In the genomic region with DNA sequence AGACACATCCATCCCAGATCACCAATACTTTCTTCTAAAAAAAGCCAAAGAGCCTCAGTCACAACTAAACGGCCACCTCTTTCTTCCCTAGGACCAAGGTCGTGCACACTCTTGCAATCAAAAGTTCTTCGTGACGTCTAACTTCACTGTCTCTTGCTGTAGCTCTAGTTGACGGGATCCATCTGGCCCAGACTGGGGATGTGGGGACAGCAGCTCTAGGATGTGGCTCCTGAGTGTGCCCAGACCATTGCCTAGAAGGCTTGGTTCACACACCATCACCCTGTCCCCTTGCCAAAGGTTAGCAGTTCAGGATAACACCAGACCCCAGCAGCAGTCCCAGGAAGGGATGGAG, we compare ENCODE assay signal across 14 cellular contexts.
DNase-seq lines count a peak whose midpoint lies in the region; ATAC-seq and TF ChIP-seq lines count a peak whose summit lies in the region.
"Had no signal": no experiment of that assay in that cellular context is flagged by ENCODE, and none has a peak within 500 bp of the region (broad histone marks: within the 10 kb centered on the region; RNA-seq: fewer than 3 reads in every experiment).

No MANE protein-coding gene starts in this region.

- peaks cover 2 to 65% (median 20%) of the 10 kb centered on the region in 11 experiments; a peak in 18 of 22 replicates for H4K20me1 ChIP-seq in BLaER1 treated with 17β-estradiol and CSF1 and Interleukin-3, amounts not matched to agents 10 nM and 100 nM

- peaks cover 82 to 100% (median 97%) of the 10 kb centered on the region in 10 experiments for H3K4me1 ChIP-seq in BLaER1 treated with 17β-estradiol and CSF1 and Interleukin-3, amounts not matched to agents 10 nM and 100 nM
- H3K4me1 ChIP-seq in colonic mucosa (no peaks in the 10 kb centered on the region), mesenchymal stem cell (ENCODE audit: control insufficient read depth, insufficient read depth, low read depth, low read length) (peaks cover 29% of the 10 kb centered on the region), stomach (peaks cover 75 to 100% (median 91%) of the 10 kb centered on the region in 4 donors)

- no peak overlapping the region for H3K23ac ChIP-seq in mesenchymal stem cell (ENCODE audit: low read length in 2 of 2)

- intact Hi-C loops in colonic mucosa (cut with DNase I) (no loop called here), stomach (cut with DNase I; ENCODE audit: low total_unique reads) (no loop called here)

- H3K27me3 ChIP-seq in BLaER1 treated with 17β-estradiol and CSF1 and Interleukin-3, amounts not matched to agents 10 nM and 100 nM: peaks cover 0 to 18% (median 0%) of the 10 kb centered on the region in 11 experiments; a peak in 9 of 22 replicates
- no peaks in the 10 kb centered on the region for H3K27me3 ChIP-seq in colonic mucosa
- no peaks in the 10 kb centered on the region for H3K27me3 ChIP-seq in mesenchymal stem cell (ENCODE audit: control insufficient read depth in 1 of 2, insufficient read depth in 1 of 2, low read length in 2 of 2)
- no peaks in the 10 kb centered on the region for H3K27me3 ChIP-seq in stomach

- H3K79me1 ChIP-seq in mesenchymal stem cell (replicated peaks; ENCODE audit: low read length, poor library complexity, severe bottlenecking): peaks cover 33% of the 10 kb centered on the region

- H2AFZ ChIP-seq in mesenchymal stem cell (ENCODE audit: low read depth, low read length): no peak overlapping the region

- H4K91ac ChIP-seq in mesenchymal stem cell (ENCODE audit: low read length): no peak overlapping the region

- TF ChIP-seq CTCF in colonic mucosa (IDR thresholded peaks at IDR 0.05): no peak
- TF ChIP-seq CTCF in stomach (IDR thresholded peaks at IDR 0.05): no peak

- H2BK5ac ChIP-seq in mesenchymal stem cell (ENCODE audit: low read depth, low read length, poor library complexity, severe bottlenecking): no peak overlapping the region

- H3K18ac ChIP-seq in mesenchymal stem cell (ENCODE audit: low read depth in 1 of 2, low read length in 2 of 2): no peak overlapping the region

- no peak overlapping the region for H3K14ac ChIP-seq in mesenchymal stem cell (ENCODE audit: low read length in 2 of 2)

- peak overlapping the region in 8 of 11 experiments; percentile 55 to 91 (median 70); a peak in 7 of 22 replicates for H3K27ac ChIP-seq in BLaER1 treated with 17β-estradiol and CSF1 and Interleukin-3, amounts not matched to agents 10 nM and 100 nM
- H3K27ac ChIP-seq in colonic mucosa (peak overlapping the region; percentile 76), mesenchymal stem cell (ENCODE audit: low read length, poor library complexity, severe bottlenecking) (no peak overlapping the region), stomach (peak overlapping the region; percentile 83 to 92 (median 92))

- H2BK12ac ChIP-seq in mesenchymal stem cell (ENCODE audit: low read length in 2 of 2): no peak overlapping the region

- no peak overlapping the region for H2AK5ac ChIP-seq in mesenchymal stem cell (ENCODE audit: low read length, severe bottlenecking)

- no peak for TF ChIP-seq POLR2A in stomach (IDR thresholded peaks at IDR 0.05)

- DNase-seq in colonic mucosa (no peak), mesenchymal stem cell (no peak), stomach (no peak), GM19240 (ENCODE audit: insufficient read length, low spot score) (no peak), COLO829 (ENCODE audit: low spot score) (no peak), retina (no peak)
- DNase-seq: activated CD8-positive, alpha-beta memory T cell treated with anti-CD3 and anti-CD28 coated beads, Interleukin-2, amount 10 ng/mL, durations not matched to agents 7 days and 5 days; activated naive CD4-positive, alpha-beta T cell treated with anti-CD3 and anti-CD28 coated beads, Interleukin-2, amount 50 U/mL, for 16 hours; DND-41; islet precursor cell; NCI-H1417; NCI-H526 had no signal

- peaks cover 0 to 10% (median 0%) of the 10 kb centered on the region in 11 experiments; a peak in 2 of 22 replicates for H3K36me3 ChIP-seq in BLaER1 treated with 17β-estradiol and CSF1 and Interleukin-3, amounts not matched to agents 10 nM and 100 nM
- H3K36me3 ChIP-seq in colonic mucosa (no peaks in the 10 kb centered on the region), mesenchymal stem cell (ENCODE audit: control insufficient read depth in 1 of 2, insufficient read depth in 2 of 2, low read depth in 1 of 2, low read length in 2 of 2) (peaks cover 37 to 69% of the 10 kb centered on the region in 2 experiments), stomach (peaks cover 0 to 23% (median 8%) of the 10 kb centered on the region in 4 donors)

- H3K4me2 ChIP-seq in BLaER1 treated with 17β-estradiol and CSF1 and Interleukin-3, amounts not matched to agents 10 nM and 100 nM: peak overlapping the region; percentile 84 to 98 (median 91)
- no peak overlapping the region for H3K4me2 ChIP-seq in mesenchymal stem cell (ENCODE audit: low read length, poor library complexity, severe bottlenecking)

- H3K4me3 ChIP-seq in BLaER1 treated with 17β-estradiol and CSF1 and Interleukin-3, amounts not matched to agents 10 nM and 100 nM: peak overlapping the region in 2 of 10 experiments; percentile 39 to 44; a peak in 4 of 20 replicates
- no peak overlapping the region for H3K4me3 ChIP-seq in colonic mucosa
- H3K4me3 ChIP-seq in mesenchymal stem cell (ENCODE audit: insufficient read depth in 1 of 2, low read depth in 1 of 2, low read length in 2 of 2): no peak overlapping the region
- peak overlapping the region in 1 of 4 donors; percentile 5 for H3K4me3 ChIP-seq in stomach

- no peak overlapping the region for H2BK120ac ChIP-seq in mesenchymal stem cell (ENCODE audit: low read depth, low read length)

- H4K8ac ChIP-seq in mesenchymal stem cell (ENCODE audit: low read length): no peak overlapping the region

- ATAC-seq in HG03135 (IDR thresholded peaks at IDR 0.05; ENCODE audit: unreplicated experiment): no peak
- ATAC-seq: activated CD8-positive, alpha-beta memory T cell treated with anti-CD3 and anti-CD28 coated beads, Interleukin-2, amount 10 ng/mL, durations not matched to agents 7 days and 5 days had no signal

- H3K9me3 ChIP-seq in BLaER1 treated with 17β-estradiol and CSF1 and Interleukin-3, amounts not matched to agents 10 nM and 100 nM (replicated peaks in 1 of 11): no peaks in the 10 kb centered on the region
- no peaks in the 10 kb centered on the region for H3K9me3 ChIP-seq in colonic mucosa
- H3K9me3 ChIP-seq in mesenchymal stem cell (ENCODE audit: control insufficient read depth, low read length): no peaks in the 10 kb centered on the region
- H3K9me3 ChIP-seq in stomach: no peaks in the 10 kb centered on the region

- peak overlapping the region in 8 of 11 experiments; percentile 32 to 69 (median 48); a peak in 5 of 22 replicates for H3K9ac ChIP-seq in BLaER1 treated with 17β-estradiol and CSF1 and Interleukin-3, amounts not matched to agents 10 nM and 100 nM
- H3K9ac ChIP-seq in colonic mucosa (ENCODE audit: low read depth in 2 of 2, low read length in 2 of 2): no peak overlapping the region
- peak overlapping the region; percentile 19 for H3K9ac ChIP-seq in mesenchymal stem cell (ENCODE audit: low read length)

- H3K4ac ChIP-seq in mesenchymal stem cell (ENCODE audit: low read depth in 1 of 2, low read length in 2 of 2): no peak overlapping the region

- H2BK15ac ChIP-seq in mesenchymal stem cell (ENCODE audit: low read depth, poor library complexity, severe bottlenecking): no peak overlapping the region

- WGBS in mesenchymal stem cell: 81% methylated on average over 5 of the region's 5 CpGs
- WGBS in stomach, 5 donors: 36 to 64% (median 46%) methylated on average over 5 of the region's 5 CpGs

- no peak for TF ChIP-seq EP300 in stomach (IDR thresholded peaks at IDR 0.05)

Comparison
In these comparisons a context has a peak if more than half of its experiments do, and no peak if none do; other contexts are left out.
1. H3K9ac ChIP-seq: peak in BLaER1 treated with 17β-estradiol and CSF1 and Interleukin-3, amounts not matched to agents 10 nM and 100 nM (8 of 11) and mesenchymal stem cell (single experiment); none in colonic mucosa (0 of 2).